In genomic region chr7:159064121-159064815, GRCh38 we compare ENCODE assay signal across 19 cellular contexts.
"Had no signal": no experiment of that assay in that cellular context is flagged by ENCODE, and none has a peak within 500 bp of the region (broad histone marks: within the 10 kb centered on the region; RNA-seq: fewer than 3 reads in every experiment).

No MANE protein-coding gene starts in this region.

- H3K9me3 ChIP-seq: neutrophil, upper lobe of left lung had no signal

- H2AFZ ChIP-seq: hepatocyte had no signal

- H3K27me3 Mint-ChIP-seq: activated T-helper 17 cell treated with anti-CD3 and anti-CD28 coated beads, Interleukin-2, amount 50 U/mL, for 72 hours; memory B cell; T-helper 17 cell had no signal

- H3K27ac ChIP-seq: dorsolateral prefrontal cortex, hepatocyte, neutrophil, skin epidermis, upper lobe of left lung had no signal

- H3K9me3 Mint-ChIP-seq: activated T-helper 17 cell treated with anti-CD3 and anti-CD28 coated beads, Interleukin-2, amount 50 U/mL, for 72 hours; memory B cell; naive thymus-derived CD8-positive, alpha-beta T cell had no signal

- H3K36me3 Mint-ChIP-seq: memory B cell; naive thymus-derived CD8-positive, alpha-beta T cell had no signal

- H3K4me3 Mint-ChIP-seq: activated T-helper 17 cell treated with anti-CD3 and anti-CD28 coated beads, Interleukin-2, amount 50 U/mL, for 72 hours; memory B cell; naive thymus-derived CD8-positive, alpha-beta T cell; T-helper 17 cell had no signal

- H3K27ac Mint-ChIP-seq: activated T-helper 17 cell treated with anti-CD3 and anti-CD28 coated beads, Interleukin-2, amount 50 U/mL, for 72 hours; memory B cell; naive thymus-derived CD8-positive, alpha-beta T cell; T-helper 17 cell had no signal

- ATAC-seq: activated T-helper 17 cell treated with anti-CD3 and anti-CD28 coated beads, Interleukin-2, amount 50 U/mL, for 72 hours; left lobe of liver; naive thymus-derived CD8-positive, alpha-beta T cell; T-helper 17 cell had no signal

- H3K4me1 Mint-ChIP-seq: memory B cell had no signal

- H3K79me2 ChIP-seq: hepatocyte had no signal

- H3K27me3 ChIP-seq: hepatocyte had no signal

- FAIRE-seq: astrocyte, bronchial epithelial cell, keratinocyte had no signal

- H3K4me1 ChIP-seq: upper lobe of left lung had no signal

- DNase-seq: activated CD4-positive, alpha-beta T cell treated with anti-CD3 and anti-CD28 coated beads for 48 hours; activated naive CD4-positive, alpha-beta T cell treated with anti-CD3 and anti-CD28 coated beads, Interleukin-2, amount 50 U/mL, for 16 hours; dorsolateral prefrontal cortex; erythroblast; naive thymus-derived CD8-positive, alpha-beta T cell; retina; stimulated activated CD4-positive, alpha-beta T cell treated with anti-CD3 and anti-CD28 coated beads, Interleukin-4, amount 100 ng/mL, for 24 hours; stimulated activated naive CD4-positive, alpha-beta T cell treated with Interleukin-2 at 50 U/mL for 16 hours; T-helper 17 cell had no signal

- H3K36me3 ChIP-seq: neutrophil, upper lobe of left lung had no signal

- H3K4me2 ChIP-seq: hepatocyte had no signal

- H3K4me3 ChIP-seq: dorsolateral prefrontal cortex, hepatocyte, skin epidermis, upper lobe of left lung had no signal
